In genomic region chr1:224929335-224930237, GRCh38 we compare ENCODE assay signal across 1 cellular context.
TF ChIP-seq lines count a peak whose summit lies in the region.

DNAH14 (plus strand) TSS chr1:224929675; CDS start chr1:224952703, 23,028 bp downstream.

TF ChIP-seq in HCT116, 20 proteins besides CTCF, POLR2A, EP300 and RAD21 (continued from another document):
- TF ChIP-seq ZBTB33 (IDR thresholded peaks at IDR 0.05; ENCODE audit: extremely low read depth, insufficient replicate concordance, low read length) (no peak), ZNF274 (IDR thresholded peaks at IDR 0.05; ENCODE audit: low read depth, low read length) (no peak), CBX3 (IDR thresholded peaks at IDR 0.05; ENCODE audit: low read depth) (peak; percentile 80), ATF3 (IDR thresholded peaks at IDR 0.05) (no peak), EZH2 (IDR thresholded peaks at IDR 0.05) (no peak), SRF (IDR thresholded peaks at IDR 0.05; ENCODE audit: low read depth) (no peak), ZFX (IDR thresholded peaks at IDR 0.05) (peak; percentile 85)
